In the genomic region with DNA sequence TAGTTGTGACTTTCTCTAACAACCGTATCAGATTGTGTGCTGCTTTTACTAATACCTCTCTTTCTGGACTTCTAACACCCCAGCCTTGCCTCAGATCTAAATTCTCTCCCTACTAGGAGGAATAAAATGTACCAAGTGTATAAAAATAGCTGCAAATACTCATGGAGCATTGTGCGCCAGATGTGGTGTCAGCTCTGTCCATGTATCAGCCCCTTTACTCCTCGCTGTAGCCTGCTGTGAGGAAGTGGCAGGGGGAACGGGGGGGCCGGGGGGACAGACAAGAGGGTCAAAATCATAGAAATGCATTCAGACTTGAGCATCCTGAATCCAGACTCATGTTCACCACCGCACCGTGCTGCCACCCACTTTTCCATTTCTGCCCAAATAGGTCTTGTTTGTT, we compare ENCODE assay signal across 15 cellular contexts.
A peak's percentile ranks its signal among the peaks of the same experiment; 100 is the strongest.
DNase-seq lines count a peak whose midpoint lies in the region; ATAC-seq and TF ChIP-seq lines count a peak whose summit lies in the region.
"Had no signal": no experiment of that assay in that cellular context is flagged by ENCODE, and none has a peak within 500 bp of the region (broad histone marks: within the 10 kb centered on the region; RNA-seq: fewer than 3 reads in every experiment).

No MANE protein-coding gene starts in this region.

- no peak overlapping the region for H3K9ac ChIP-seq in muscle layer of colon (ENCODE audit: low read length)

- no TSS peak for BruUV-seq in PC-9 (replicated peaks; lab: Mats Ljungman, UMichigan)

- CTCF ChIA-PET in PC-9 (lab: Charles Lee) = interaction anchor here (0.6 kb wide), 1 partner anchor 327 kb away, joined by 5 read pairs; no protein-coding TSS in a partner anchor

- H3K9me2 ChIP-seq in PC-9 (ENCODE audit: insufficient read depth) = no peaks in the 10 kb centered on the region; the same call in 1 of the 2 replicates

- H3K36me3 ChIP-seq in PC-9 (ENCODE audit: low read depth) (peaks cover 7% of the 10 kb centered on the region; the same call in 1 of the 2 replicates), esophagus (ENCODE audit: control insufficient read depth in 2 of 2, insufficient read depth in 2 of 2, low read length in 1 of 2) (peaks cover 8 to 17% of the 10 kb centered on the region in 2 donors), muscle layer of colon (ENCODE audit: insufficient read depth, low read length) (peaks cover 28% of the 10 kb centered on the region), suprapubic skin (peaks cover 74% of the 10 kb centered on the region)

- no peak overlapping the region for H2AFZ ChIP-seq in PC-9

- H3F3A ChIP-seq in PC-9 (ENCODE audit: insufficient read depth, low read depth) = peaks cover 24% of the 10 kb centered on the region

- H3K27me3 ChIP-seq in PC-9 (ENCODE audit: insufficient read depth, low read depth) (no peaks in the 10 kb centered on the region), esophagus (ENCODE audit: control insufficient read depth in 1 of 2, insufficient read depth in 2 of 2, low read length in 2 of 2) (no peaks in the 10 kb centered on the region), muscle layer of colon (ENCODE audit: control insufficient read depth in 1 of 2, insufficient read depth in 2 of 2, low read length in 2 of 2) (no peaks in the 10 kb centered on the region), suprapubic skin (no peaks in the 10 kb centered on the region)

- H3K4me2 ChIP-seq in PC-9 = peak overlapping the region; percentile 48

- intact Hi-C loops in PC-9 (cut with micrococcal nuclease; ENCODE audit: unreplicated experiment) = no loop called here

- TF ChIP-seq CTCF in PC-9 (conservative IDR thresholded peaks at IDR 0.05) = no peak
- TF ChIP-seq CTCF in suprapubic skin (IDR thresholded peaks at IDR 0.05) = no peak

- peak overlapping the region; percentile 82 for H3K27ac ChIP-seq in PC-9
- H3K27ac ChIP-seq in esophagus (ENCODE audit: low read depth in 2 of 2, low read length in 1 of 2) = peak overlapping the region; percentile 53 to 69
- H3K27ac ChIP-seq in muscle layer of colon (ENCODE audit: low read depth, low read length) = peak overlapping the region; percentile 65
- H3K27ac ChIP-seq in suprapubic skin = no peak overlapping the region

- no peak for TF ChIP-seq EP300 in suprapubic skin (IDR thresholded peaks at IDR 0.05)

- H4K20me1 ChIP-seq in PC-9 (ENCODE audit: insufficient read depth) = no peaks in the 10 kb centered on the region

- 0 out of 2 replicates have a peak overlapping the region, but pooled peaks have one; percentile 3 for H3K4me3 ChIP-seq in PC-9
- no peak overlapping the region for H3K4me3 ChIP-seq in esophagus (ENCODE audit: low read depth in 1 of 2, low read length in 2 of 2)
- peak overlapping the region; percentile 10 to 15 for H3K4me3 ChIP-seq in muscle layer of colon (ENCODE audit: low read depth in 1 of 2, low read length in 2 of 2)
- H3K4me3 ChIP-seq in suprapubic skin = no peak overlapping the region

- POLR2A ChIA-PET in PC-9 (lab: Charles Lee; ENCODE audit: unreplicated experiment) = no interaction called here

- H3K9me3 ChIP-seq in PC-9 (ENCODE audit: insufficient read depth, low read depth) = no peaks in the 10 kb centered on the region
- no peaks in the 10 kb centered on the region for H3K9me3 ChIP-seq in esophagus (ENCODE audit: control insufficient read depth in 2 of 2, insufficient read depth in 1 of 2, low read depth in 1 of 2, low read length in 1 of 2)
- no peaks in the 10 kb centered on the region for H3K9me3 ChIP-seq in muscle layer of colon (ENCODE audit: low read length)
- H3K9me3 ChIP-seq in suprapubic skin = no peaks in the 10 kb centered on the region

- 56 to 66% methylated on average over 7 of the region's 7 CpGs for WGBS in esophagus, 2 donors
- WGBS in suprapubic skin = 60% methylated on average over 7 of the region's 7 CpGs

- ATAC-seq in HG02623 (IDR thresholded peaks at IDR 0.05; ENCODE audit: unreplicated experiment) = no peak

- no peaks in the 10 kb centered on the region for H3K79me2 ChIP-seq in PC-9 (ENCODE audit: low read depth)

- H3K4me1 ChIP-seq in PC-9 (replicated peaks; ENCODE audit: insufficient read depth) = peaks cover 23% of the 10 kb centered on the region
- H3K4me1 ChIP-seq in esophagus (ENCODE audit: control insufficient read depth in 2 of 2, insufficient read depth in 2 of 2, low read length in 1 of 2) = peaks cover 4 to 11% of the 10 kb centered on the region in 2 donors
- H3K4me1 ChIP-seq in muscle layer of colon (ENCODE audit: insufficient read depth, low read length) = peaks cover 19% of the 10 kb centered on the region
- H3K4me1 ChIP-seq in suprapubic skin = peaks cover 30% of the 10 kb centered on the region

- TF ChIP-seq POLR2A in suprapubic skin (IDR thresholded peaks at IDR 0.05) = no peak

- DNase-seq in PC-9 = no peak
- peak; percentile 67 for DNase-seq in superior temporal gyrus (ENCODE audit: extremely low spot score)
- DNase-seq in suprapubic skin (ENCODE audit: low spot score in 2 of 2) = no peak
- DNase-seq in GM03348 (ENCODE audit: low spot score) = no peak
- DNase-seq in DMS79 (lab: John Stamatoyannopoulos, UW) = no peak
- DNase-seq: activated CD4-positive, alpha-beta T cell treated with anti-CD3 and anti-CD28 coated beads, Interleukin-2, amount 10 ng/mL, durations not matched to agents 24 days and 14 days; AML-193; DND-41; effector memory CD4-positive, alpha-beta T cell; kidney; NCI-H1417; nephron progenitor cell had no signal

Comparison
In these comparisons a context has a peak if more than half of its experiments do, and no peak if none do; other contexts are left out.
1. H3K4me3 ChIP-seq: peak in PC-9 (single experiment) and muscle layer of colon (2 of 2); none in esophagus (0 of 2) and suprapubic skin (single experiment).